In the genomic region with DNA sequence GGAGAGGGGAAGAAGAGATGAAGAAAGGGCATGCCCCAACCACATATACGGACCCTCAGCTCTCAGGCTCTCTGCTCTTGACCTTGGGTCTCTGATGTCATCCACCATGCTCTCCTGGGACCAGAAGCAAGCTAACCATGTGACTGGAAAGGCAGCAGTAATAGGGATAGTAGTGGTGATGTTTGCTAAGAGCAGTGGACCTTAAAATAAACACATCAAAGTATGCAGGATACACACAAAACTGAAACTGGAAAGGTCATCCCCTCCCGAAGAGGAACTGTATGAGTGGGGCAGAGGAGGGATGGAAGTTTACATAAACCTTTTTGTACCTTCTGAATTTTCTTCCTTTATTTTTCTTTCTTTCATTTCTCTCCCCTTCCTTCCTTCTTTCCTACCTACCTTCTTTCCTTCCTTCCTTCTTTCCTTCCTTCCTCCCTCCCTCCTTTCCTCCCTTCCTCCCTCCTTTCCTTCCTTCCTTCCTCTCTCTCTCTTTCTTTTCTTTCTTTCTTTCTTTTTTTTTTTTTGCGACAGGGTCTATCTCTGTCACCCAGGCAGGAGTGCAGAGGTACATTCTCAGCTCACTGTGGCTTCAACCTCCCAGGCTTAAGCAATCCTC, we compare ENCODE assay signal across 18 cellular contexts. TPM values are rescaled to one million over a fixed set of nuclear protein-coding genes. Genes with fewer than 3 reads are reported as not detected.
DNase-seq lines count a peak whose midpoint lies in the region; TF ChIP-seq lines count a peak whose summit lies in the region.
"Had no signal": no experiment of that assay in that cellular context is flagged by ENCODE, and none has a peak within 500 bp of the region (broad histone marks: within the 10 kb centered on the region; RNA-seq: fewer than 3 reads in every experiment).

No MANE protein-coding gene starts in this region.

- intact Hi-C loops in dorsolateral prefrontal cortex (cut with DNase I): no loop called here

- H3K4me3 ChIP-seq in adipocyte (ENCODE audit: low read length) (no peak overlapping the region), dorsolateral prefrontal cortex (no peak overlapping the region), tibial nerve (no peak overlapping the region)
- H3K4me3 ChIP-seq: K562 had no signal

- H3K4me1 ChIP-seq in adipocyte (ENCODE audit: control insufficient read depth, insufficient read depth, low read length): no peaks in the 10 kb centered on the region
- no peaks in the 10 kb centered on the region for H3K4me1 ChIP-seq in tibial nerve
- H3K4me1 ChIP-seq: BE2C had no signal

- H3K27ac ChIP-seq in dorsolateral prefrontal cortex (no peak overlapping the region), tibial nerve (no peak overlapping the region)

- WGBS in tibial nerve, 2 donors: 51 to 57% methylated on average over 3 of the region's 3 CpGs

- TF ChIP-seq EP300 in tibial nerve (IDR thresholded peaks at IDR 0.05): no peak

- TF ChIP-seq POLR2A in tibial nerve (IDR thresholded peaks at IDR 0.05): no peak

- peak; percentile 94 for DNase-seq in DMS53 treated with DMSO at 0.1 percent for 48 hours (lab: John Stamatoyannopoulos, UW; ENCODE audit: unreplicated experiment)
- DNase-seq in NCI-H2029 treated with DMSO at 0.1 percent for 48 hours (lab: John Stamatoyannopoulos, UW): peak; percentile 64
- DNase-seq in adipocyte (ENCODE audit: low read depth): peak; percentile 23
- peak; percentile 83 for DNase-seq in renal cortical epithelial cell (ENCODE audit: low read depth)
- DNase-seq in RKO (ENCODE audit: low spot score): no peak
- no peak for DNase-seq in dorsolateral prefrontal cortex
- no peak for DNase-seq in tibial nerve (ENCODE audit: low spot score in 2 of 2)
- DNase-seq: activated naive CD8-positive, alpha-beta T cell treated with anti-CD3 and anti-CD28 coated beads, Interleukin-2, amount 50 U/mL, for 24 hours; activated T-cell treated with anti-CD3 and anti-CD28 coated beads, Interleukin-2, amount 50 U/mL, for 48 hours; BE2C; central memory CD4-positive, alpha-beta T cell; GOT3; mesendoderm; Right ventricle myocardium superior; stimulated activated CD4-positive, alpha-beta T cell treated with anti-CD3 and anti-CD28 coated beads, Interleukin-4, amount 100 ng/mL, for 4 hours; T-helper 9 cell; trophoblast cell had no signal

- H3K9ac ChIP-seq in adipocyte (ENCODE audit: low read length): no peak overlapping the region

- H3K9me3 ChIP-seq in adipocyte (ENCODE audit: control insufficient read depth, low read length): no peaks in the 10 kb centered on the region
- no peaks in the 10 kb centered on the region for H3K9me3 ChIP-seq in tibial nerve
- H3K9me3 ChIP-seq: BE2C had no signal

- H3K27me3 ChIP-seq in adipocyte (replicated peaks; ENCODE audit: control insufficient read depth, insufficient read depth, low read length) (peaks cover 18% of the 10 kb centered on the region), dorsolateral prefrontal cortex (peaks cover 0 to 4% (median 0%) of the 10 kb centered on the region in 45 donors), tibial nerve (peaks cover 0 to 7% of the 10 kb centered on the region in 2 donors)

- no peak for TF ChIP-seq CTCF in dorsolateral prefrontal cortex (IDR thresholded peaks at IDR 0.05 in 54 of 56, conservative IDR thresholded peaks at IDR 0.05 in 2 of 56; ENCODE audit: low read depth in 1 of 56, partially characterized antibody in 56 of 56)
- no peak for TF ChIP-seq CTCF in tibial nerve (IDR thresholded peaks at IDR 0.05)

- H3K36me3 ChIP-seq in adipocyte (ENCODE audit: control insufficient read depth, insufficient read depth, low read length, severe bottlenecking) (no peaks in the 10 kb centered on the region), tibial nerve (no peaks in the 10 kb centered on the region)
- H3K36me3 ChIP-seq: BE2C had no signal

RNA-seq across cellular contexts. Expression of a gene that starts 8.1 kb away (rescaled TPM):
- total RNA-seq in renal cortical epithelial cell: 18.8 and 43.5 TPM in 2 replicates
- total RNA-seq in dorsolateral prefrontal cortex: 10 to 100 TPM in 75 of 120 experiments, 1 to 10 TPM in 45; 2.8 to 18.4 (median 11.1) TPM
- total RNA-seq in tibial nerve: 1 to 10 TPM; 1.3 to 3.3 (median 1.8) TPM

Comparison
In these comparisons a context has a peak if more than half of its experiments do, and no peak if none do; other contexts are left out.
1. DNase-seq: peak in DMS53 treated with DMSO at 0.1 percent for 48 hours (single experiment), NCI-H2029 treated with DMSO at 0.1 percent for 48 hours (single experiment), adipocyte (single experiment) and renal cortical epithelial cell (single experiment); none in RKO (single experiment), dorsolateral prefrontal cortex (0 of 10) and tibial nerve (0 of 2).